9 cellular contexts compared by ENCODE assay signal in the genomic region with DNA sequence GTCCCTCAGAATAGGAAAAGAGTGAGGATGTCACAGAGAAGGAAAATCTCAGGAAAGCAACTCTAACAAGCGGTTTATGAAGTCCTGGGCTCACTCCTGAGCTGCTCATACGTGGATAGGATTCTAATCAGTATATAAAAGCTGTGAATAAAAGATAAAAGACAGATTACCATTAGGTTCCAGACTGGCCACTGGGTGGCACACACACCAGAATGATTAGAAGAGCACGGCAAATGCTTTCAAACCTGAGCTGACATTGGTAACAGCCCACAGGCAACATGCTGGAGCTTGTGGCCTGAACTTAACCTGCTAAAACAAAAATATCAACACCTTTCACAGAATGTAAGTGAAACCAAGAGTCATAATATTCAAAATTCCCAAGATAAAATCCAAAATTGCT.
A peak's percentile ranks its signal among the peaks of the same experiment; 100 is the strongest.
DNase-seq lines count a peak whose midpoint lies in the region; ATAC-seq, FAIRE-seq and TF ChIP-seq lines count a peak whose summit lies in the region.
"Had no signal": no experiment of that assay in that cellular context is flagged by ENCODE, and none has a peak within 500 bp of the region (broad histone marks: within the 10 kb centered on the region; RNA-seq: fewer than 3 reads in every experiment).

No MANE protein-coding gene starts in this region.

- H2BK20ac ChIP-seq in H1 (ENCODE audit: low read length): no peak overlapping the region

- H2AK5ac ChIP-seq in H1 (ENCODE audit: low read depth, low read length): no peak overlapping the region

- POLR2A ChIA-PET in H1 (lab: Charles Lee; ENCODE audit: partially characterized antibody): no interaction called here

- no peak overlapping the region for H2BK5ac ChIP-seq in H1 (ENCODE audit: low read depth, low read length)

- H3K27me3 ChIP-seq in H7 (ENCODE audit: control insufficient read depth, insufficient read depth, low read length): no peaks in the 10 kb centered on the region
- peaks cover 0 to 2% (median 0%) of the 10 kb centered on the region in 4 experiments; a peak in 1 of 7 replicates for H3K27me3 ChIP-seq in H1 (replicated peaks in 1 of 4; ENCODE audit: control insufficient read depth in 3 of 4, extremely low read depth in 1 of 4, insufficient read depth in 3 of 4, low read length in 3 of 4)
- no peaks in the 10 kb centered on the region for H3K27me3 ChIP-seq in gastrocnemius medialis

- H2BK15ac ChIP-seq in H1 (ENCODE audit: low read length): no peak overlapping the region

- FAIRE-seq in H1 (lab: Jason Lieb, UNC): peak; percentile 79
- FAIRE-seq: A204.1 had no signal

- no peak overlapping the region for H4K5ac ChIP-seq in H1 (ENCODE audit: insufficient read length, low read depth, low read length)

- no peak for TF ChIP-seq POLR2A in H1 (IDR thresholded peaks at IDR 0.05; ENCODE audit: control extremely low read depth in 1 of 2, low read depth in 2 of 2, low read length in 2 of 2)
- no peak for TF ChIP-seq POLR2A in gastrocnemius medialis (IDR thresholded peaks at IDR 0.05)

- H3K9me3 ChIP-seq in H1 (ENCODE audit: insufficient read depth in 2 of 2, low read depth in 1 of 2, low read length in 1 of 2) (no peaks in the 10 kb centered on the region), gastrocnemius medialis (no peaks in the 10 kb centered on the region)

- H3K79me2 ChIP-seq in H1 (ENCODE audit: control insufficient read depth in 1 of 2, insufficient read depth in 2 of 2, low read length in 2 of 2): no peaks in the 10 kb centered on the region

- no peak overlapping the region for H3K27ac ChIP-seq in H1 (ENCODE audit: low read depth, low read length)
- no peak overlapping the region for H3K27ac ChIP-seq in gastrocnemius medialis

- intact Hi-C loops in gastrocnemius medialis (cut with DNase I; ENCODE audit: low total_unique reads): loop anchor here (2.0 to 5.0 kb wide), 2 partner anchors 367 to 381 kb away; no protein-coding TSS in a partner anchor

- no peak overlapping the region for H4K91ac ChIP-seq in H1 (replicated peaks; ENCODE audit: insufficient read length, low read length)

- H3K56ac ChIP-seq in H1 (replicated peaks; ENCODE audit: insufficient read length, low read depth, low read length): no peak overlapping the region

- H3K14ac ChIP-seq in H1 (ENCODE audit: insufficient read length): no peak overlapping the region

- no peak overlapping the region for H3K4me2 ChIP-seq in H1 (ENCODE audit: insufficient read depth in 1 of 2, low read depth in 2 of 2, low read length in 2 of 2)

- in situ Hi-C loops in gastrocnemius medialis (cut with MboI; ENCODE audit: low sequenced_read_pairs in 4 of 4): loop anchor here in 2 of 4 donors (25.0 kb wide), 2 partner anchors 367 to 392 kb away; partner anchors contain the start of gene GRID1 (in 1 of the 2)

- TF ChIP-seq CTCF in H1 (IDR thresholded peaks at IDR 0.05; ENCODE audit: control extremely low read depth in 1 of 3, insufficient read depth in 1 of 3, low read depth in 1 of 3, low read length in 3 of 3) (peak; percentile 6 to 63 (median 57)), gastrocnemius medialis (IDR thresholded peaks at IDR 0.05 in 4 of 5, conservative IDR thresholded peaks at IDR 0.05 in 1 of 5) (peak in 3 of 5 experiments; percentile 26 to 50 (median 50))

- no peak overlapping the region for H3K23ac ChIP-seq in H1 (ENCODE audit: insufficient read length)

- WGBS in H1 (ENCODE audit: extremely low coverage in 1 of 2, insufficient coverage in 1 of 2, insufficient read length in 1 of 2, insufficient replicate concordance in 2 of 2, low coverage in 1 of 2, low lambda C conversion rate in 2 of 2, missing lambda C conversion rate in 1 of 2), 2 experiments: 71% methylated on average over 3 of the region's 3 CpGs; no CpG with 5 or more reads in 1 of the 2 experiments

- CTCF ChIA-PET in H1 (lab: Charles Lee; ENCODE audit: partially characterized antibody): interaction anchor here (0.7 to 2.5 kb wide), 21 partner anchors 9 to 460 kb away, joined by 3 to 11 read pairs (median 4); no protein-coding TSS in a partner anchor

- H2AFZ ChIP-seq in H1 (ENCODE audit: low read length): no peak overlapping the region

- H3K36me3 ChIP-seq in H7 (replicated peaks; ENCODE audit: control insufficient read depth, insufficient read depth, low read length): no peaks in the 10 kb centered on the region
- H3K36me3 ChIP-seq in H1 (ENCODE audit: control insufficient read depth in 2 of 4, insufficient read depth in 4 of 4, low read length in 3 of 4): no peaks in the 10 kb centered on the region
- no peaks in the 10 kb centered on the region for H3K36me3 ChIP-seq in gastrocnemius medialis

- no peak overlapping the region for H3K4ac ChIP-seq in H1 (replicated peaks; ENCODE audit: insufficient read length, low read depth, low read length)

- H3K4me3 ChIP-seq in H7 (ENCODE audit: insufficient read depth, low read depth, low read length) (no peak overlapping the region), H1 (ENCODE audit: extremely low read depth in 1 of 4, insufficient read depth in 2 of 4, low read depth in 3 of 4, low read length in 4 of 4) (no peak overlapping the region), gastrocnemius medialis (no peak overlapping the region)

- TF ChIP-seq RAD21 in H1 (IDR thresholded peaks at IDR 0.05 in 1 of 2, conservative IDR thresholded peaks at IDR 0.05 in 1 of 2; ENCODE audit: low read depth in 2 of 2, low read length in 2 of 2): peak; percentile 52 to 59

- H3K4me1 ChIP-seq in H1 (replicated peaks in 1 of 4; ENCODE audit: control insufficient read depth in 3 of 4, insufficient read depth in 4 of 4, low read length in 3 of 4): no peaks in the 10 kb centered on the region
- no peaks in the 10 kb centered on the region for H3K4me1 ChIP-seq in gastrocnemius medialis

- DNase-seq in DMS 273 (lab: John Stamatoyannopoulos, UW; ENCODE audit: unreplicated experiment): peak; percentile 60
- no peak for DNase-seq in DMS 273 treated with DMSO at 0.1 percent for 48 hours (lab: John Stamatoyannopoulos, UW)
- peak; percentile 41 for DNase-seq in H7
- DNase-seq in NCI-H460 (ENCODE audit: extremely low read depth, low read depth): peak; percentile 18
- no peak for DNase-seq in H1 (ENCODE audit: low read depth in 1 of 2, low spot score in 2 of 2)
- DNase-seq in gastrocnemius medialis: no peak
- DNase-seq in foreskin melanocyte: no peak

- H2BK120ac ChIP-seq in H1 (replicated peaks; ENCODE audit: low read depth, low read length): no peak overlapping the region

- no peak overlapping the region for H3K18ac ChIP-seq in H1 (ENCODE audit: extremely low read depth, low read length)

- no peak overlapping the region for H3K9ac ChIP-seq in H1 (replicated peaks in 1 of 4; ENCODE audit: extremely low read depth in 1 of 4, low read depth in 3 of 4, low read length in 3 of 4)

- H3K79me1 ChIP-seq in H1 (ENCODE audit: low read depth, low read length): no peaks in the 10 kb centered on the region

- ATAC-seq in gastrocnemius medialis (peak in 1 of 2 donors; percentile 54), GM19035 (IDR thresholded peaks at IDR 0.05; ENCODE audit: unreplicated experiment) (no peak)

- H4K20me1 ChIP-seq in H1 (replicated peaks in 1 of 2; ENCODE audit: control insufficient read depth in 1 of 2, insufficient read depth in 2 of 2, low read length in 2 of 2): no peaks in the 10 kb centered on the region

- no peak overlapping the region for H4K8ac ChIP-seq in H1 (ENCODE audit: extremely low read depth, insufficient read depth, low read length)

- no peak for TF ChIP-seq EP300 in H1 (IDR thresholded peaks at IDR 0.05; ENCODE audit: borderline replicate concordance in 1 of 2, low read depth in 2 of 2, low read length in 2 of 2)

- H2BK12ac ChIP-seq in H1 (ENCODE audit: low read depth, low read length): no peak overlapping the region

- no peaks in the 10 kb centered on the region; the same call in 1 of the 2 replicates for H3K23me2 ChIP-seq in H1 (ENCODE audit: low read depth, low read length)

TF ChIP-seq in H1, 55 proteins besides CTCF, POLR2A, EP300 and RAD21 (continues in another document):
- TF ChIP-seq, protein P1, sequence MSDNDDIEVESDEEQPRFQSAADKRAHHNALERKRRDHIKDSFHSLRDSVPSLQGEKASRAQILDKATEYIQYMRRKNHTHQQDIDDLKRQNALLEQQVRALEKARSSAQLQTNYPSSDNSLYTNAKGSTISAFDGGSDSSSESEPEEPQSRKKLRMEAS (IDR thresholded peaks at IDR 0.05): no peak
- TF ChIP-seq BRCA1 (IDR thresholded peaks at IDR 0.05; ENCODE audit: low read depth, low read length) (no peak), CTBP2 (IDR thresholded peaks at IDR 0.05; ENCODE audit: borderline replicate concordance, insufficient read depth, insufficient read length, low read length) (no peak)

Comparison
In these comparisons a context has a peak if more than half of its experiments do, and no peak if none do; other contexts are left out.
1. DNase-seq: peak in DMS 273 (single experiment), H7 (single experiment) and NCI-H460 (single experiment); none in DMS 273 treated with DMSO at 0.1 percent for 48 hours (single experiment), H1 (0 of 2), gastrocnemius medialis (0 of 2) and foreskin melanocyte (single experiment).